Comparison of ENCODE assay signal across 8 cellular contexts in genomic region chr1:235502601-235503332, GRCh38. TPM values are rescaled to one million over a fixed set of nuclear protein-coding genes. Genes with fewer than 3 reads are reported as not detected.
DNase-seq lines count a peak whose midpoint lies in the region; ATAC-seq lines count a peak whose summit lies in the region.

No MANE protein-coding gene starts in this region.

- H3K9me3 ChIP-seq in mononuclear cell (ENCODE audit: low read depth, low read length), result no peaks in the 10 kb centered on the region

- H3K4me1 Mint-ChIP-seq in central memory CD8-positive, alpha-beta T cell, result peaks cover 23% of the 10 kb centered on the region

- ATAC-seq in central memory CD8-positive, alpha-beta T cell (replicated peaks; ENCODE audit: extremely low read depth, poor library complexity, severe bottlenecking), result no peak
- ATAC-seq in HG02623 (IDR thresholded peaks at IDR 0.05; ENCODE audit: unreplicated experiment) (no peak), GM18907 (IDR thresholded peaks at IDR 0.05; ENCODE audit: unreplicated experiment) (no peak)

- H3K4me3 Mint-ChIP-seq in central memory CD8-positive, alpha-beta T cell, result peak overlapping the region; percentile 98

- H3K27ac Mint-ChIP-seq in central memory CD8-positive, alpha-beta T cell (ENCODE audit: low read depth), result peak overlapping the region; percentile 98

- peaks cover 16% of the 10 kb centered on the region for H3K36me3 Mint-ChIP-seq in central memory CD8-positive, alpha-beta T cell (ENCODE audit: insufficient read depth)

- H3K27me3 Mint-ChIP-seq in central memory CD8-positive, alpha-beta T cell, result no peaks in the 10 kb centered on the region

- no peaks in the 10 kb centered on the region for H3K9me3 Mint-ChIP-seq in central memory CD8-positive, alpha-beta T cell

- peak; percentile 19 for DNase-seq in GM03348 (ENCODE audit: low spot score)
- peak; percentile 48 for DNase-seq in M059J (ENCODE audit: low read depth)
- DNase-seq in central memory CD8-positive, alpha-beta T cell (ENCODE audit: low spot score in 2 of 2), result no peak
- DNase-seq in foreskin melanocyte, result no peak
- no peak for DNase-seq in T1000 (lab: John Stamatoyannopoulos, UW)

- H3K4me1 ChIP-seq in mononuclear cell (ENCODE audit: insufficient read depth, low read length), result peaks cover 21% of the 10 kb centered on the region

- peak overlapping the region; percentile 90 for H3K4me3 ChIP-seq in mononuclear cell (ENCODE audit: low read length)

- H3K27me3 ChIP-seq in mononuclear cell (ENCODE audit: insufficient read depth, low read length), result no peaks in the 10 kb centered on the region

RNA-seq across cellular contexts. Expression of gene B3GALNT2, which starts 1.5 kb away (rescaled TPM):
- total RNA-seq in M059J (2014; rRNA removed; shearing (Covaris generic)), result 24.5 and 31.3 TPM in 2 replicates
- total RNA-seq in mononuclear cell, result 6.5 TPM

Comparison
In these comparisons a context has a peak if more than half of its experiments do, and no peak if none do; other contexts are left out.
1. DNase-seq: peak in GM03348 (single experiment) and M059J (single experiment); none in central memory CD8-positive, alpha-beta T cell (0 of 2), foreskin melanocyte (single experiment) and T1000 (single experiment).